ENCODE assay signal across 1 cellular context in genomic region chrX:130166503-130166777, GRCh38.
TF ChIP-seq lines count a peak whose summit lies in the region.

No MANE protein-coding gene starts in this region.

TF ChIP-seq in WTC11, 78 proteins besides CTCF, POLR2A, EP300 and RAD21 (continued from another document):
- TF ChIP-seq, protein P1, sequence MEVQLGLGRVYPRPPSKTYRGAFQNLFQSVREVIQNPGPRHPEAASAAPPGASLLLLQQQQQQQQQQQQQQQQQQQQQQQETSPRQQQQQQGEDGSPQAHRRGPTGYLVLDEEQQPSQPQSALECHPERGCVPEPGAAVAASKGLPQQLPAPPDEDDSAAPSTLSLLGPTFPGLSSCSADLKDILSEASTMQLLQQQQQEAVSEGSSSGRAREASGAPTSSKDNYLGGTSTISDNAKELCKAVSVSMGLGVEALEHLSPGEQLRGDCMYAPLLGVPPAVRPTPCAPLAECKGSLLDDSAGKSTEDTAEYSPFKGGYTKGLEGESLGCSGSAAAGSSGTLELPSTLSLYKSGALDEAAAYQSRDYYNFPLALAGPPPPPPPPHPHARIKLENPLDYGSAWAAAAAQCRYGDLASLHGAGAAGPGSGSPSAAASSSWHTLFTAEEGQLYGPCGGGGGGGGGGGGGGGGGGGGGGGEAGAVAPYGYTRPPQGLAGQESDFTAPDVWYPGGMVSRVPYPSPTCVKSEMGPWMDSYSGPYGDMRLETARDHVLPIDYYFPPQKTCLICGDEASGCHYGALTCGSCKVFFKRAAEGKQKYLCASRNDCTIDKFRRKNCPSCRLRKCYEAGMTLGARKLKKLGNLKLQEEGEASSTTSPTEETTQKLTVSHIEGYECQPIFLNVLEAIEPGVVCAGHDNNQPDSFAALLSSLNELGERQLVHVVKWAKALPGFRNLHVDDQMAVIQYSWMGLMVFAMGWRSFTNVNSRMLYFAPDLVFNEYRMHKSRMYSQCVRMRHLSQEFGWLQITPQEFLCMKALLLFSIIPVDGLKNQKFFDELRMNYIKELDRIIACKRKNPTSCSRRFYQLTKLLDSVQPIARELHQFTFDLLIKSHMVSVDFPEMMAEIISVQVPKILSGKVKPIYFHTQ (CRISPR knock-in tag; IDR thresholded peaks at IDR 0.05) = no peak
- TF ChIP-seq SOX15 (CRISPR knock-in tag; IDR thresholded peaks at IDR 0.05) (no peak), KAT7 (CRISPR knock-in tag; IDR thresholded peaks at IDR 0.05; ENCODE audit: borderline replicate concordance) (no peak), TCF7 (CRISPR knock-in tag; IDR thresholded peaks at IDR 0.05; ENCODE audit: low read depth) (no peak), EMX1 (CRISPR knock-in tag; IDR thresholded peaks at IDR 0.05) (no peak), PRDM15 (CRISPR knock-in tag; IDR thresholded peaks at IDR 0.05) (no peak), E2F4 (CRISPR knock-in tag; IDR thresholded peaks at IDR 0.05; ENCODE audit: borderline replicate concordance, low read depth) (no peak), AFF4 (CRISPR knock-in tag; IDR thresholded peaks at IDR 0.05; ENCODE audit: borderline replicate concordance) (no peak)
- TF ChIP-seq, protein P2, sequence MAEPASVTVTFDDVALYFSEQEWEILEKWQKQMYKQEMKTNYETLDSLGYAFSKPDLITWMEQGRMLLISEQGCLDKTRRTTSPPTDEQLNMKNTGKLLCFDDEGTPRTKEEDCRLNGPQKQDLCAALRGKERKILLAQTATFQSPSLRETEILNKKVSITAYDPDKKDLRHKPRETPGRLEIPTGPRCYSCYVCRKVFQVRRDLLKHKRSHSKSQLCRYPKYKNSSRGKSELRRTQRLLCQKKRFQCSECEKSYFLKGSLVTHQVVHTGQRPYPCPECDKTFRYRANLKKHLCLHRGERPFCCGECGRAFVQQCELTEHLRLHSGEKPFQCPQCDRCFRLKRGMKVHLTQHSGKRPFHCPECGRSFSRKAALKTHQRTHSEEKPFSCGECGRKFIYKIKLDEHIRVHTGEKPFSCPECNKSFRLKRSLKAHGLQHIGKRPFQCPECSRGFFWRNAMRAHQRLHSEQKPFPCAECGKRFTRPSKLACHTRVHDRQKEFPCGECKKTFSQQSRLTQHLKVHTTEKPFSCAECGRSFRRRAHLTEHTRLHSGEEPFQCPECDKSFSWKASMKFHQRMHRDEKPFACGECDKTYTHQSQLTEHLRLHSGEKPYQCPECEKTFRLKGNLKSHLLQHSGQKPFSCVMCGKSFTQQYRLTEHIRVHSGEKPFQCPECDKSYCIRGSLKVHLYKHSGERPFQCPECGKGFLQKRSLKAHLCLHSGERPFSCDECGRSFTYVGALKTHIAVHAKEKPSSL (CRISPR knock-in tag; conservative IDR thresholded peaks at IDR 0.05) = no peak
